In the genomic region with DNA sequence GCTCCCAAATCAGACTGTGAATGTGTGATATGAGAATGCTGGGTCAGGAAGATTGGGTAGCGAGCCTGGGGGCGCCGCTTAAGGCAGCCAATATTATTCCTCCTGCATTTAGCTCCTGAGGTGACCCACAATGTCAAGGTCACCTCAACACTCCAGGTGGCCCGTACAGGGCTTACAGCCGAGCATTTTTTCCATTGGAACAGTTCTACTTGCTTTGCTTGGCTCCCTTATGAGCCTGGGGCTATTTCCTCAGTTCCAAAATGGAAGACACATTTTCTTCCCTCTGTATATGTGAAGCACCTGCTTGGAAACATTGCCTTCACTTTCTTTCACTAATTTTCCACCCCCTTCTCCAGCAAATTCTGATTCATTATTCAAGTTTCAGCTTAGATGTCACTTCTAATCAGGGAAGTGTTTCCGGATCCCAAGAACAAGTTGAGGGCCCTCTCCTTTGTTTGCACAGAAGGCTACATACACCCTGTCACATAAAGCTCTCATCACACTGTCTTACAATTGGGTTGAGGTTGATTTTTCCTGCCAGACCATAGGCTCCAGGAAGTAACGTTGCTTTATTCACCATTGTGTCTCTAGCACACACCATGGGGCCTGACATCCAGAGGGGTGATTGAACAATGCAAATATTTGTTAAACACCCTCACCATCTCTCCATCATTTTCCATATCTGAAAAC, we compare ENCODE assay signal across 14 cellular contexts.
DNase-seq lines count a peak whose midpoint lies in the region; ATAC-seq, FAIRE-seq and TF ChIP-seq lines count a peak whose summit lies in the region.
"Had no signal": no experiment of that assay in that cellular context is flagged by ENCODE, and none has a peak within 500 bp of the region (broad histone marks: within the 10 kb centered on the region; RNA-seq: fewer than 3 reads in every experiment).

No MANE protein-coding gene starts in this region.

- H4K20me1 ChIP-seq in keratinocyte (ENCODE audit: control insufficient read depth, extremely low read depth, insufficient read depth, low read length) = no peaks in the 10 kb centered on the region

- H3K27ac ChIP-seq in keratinocyte (ENCODE audit: control insufficient read depth, insufficient read depth, low read length) (no peak overlapping the region), uterus (peak overlapping the region; percentile 80 to 85)
- H3K27ac ChIP-seq: Peyer's patch had no signal

- no peak for ATAC-seq in activated CD4-positive, alpha-beta T cell treated with anti-CD3 and anti-CD28 coated beads for 36 hours
- ATAC-seq: GM23338 had no signal

- no peaks in the 10 kb centered on the region for H3K36me3 Mint-ChIP-seq in activated CD4-positive, alpha-beta T cell treated with anti-CD3 and anti-CD28 coated beads for 36 hours (ENCODE audit: low read depth)
- H3K36me3 Mint-ChIP-seq: CD4-positive, CD25-positive, alpha-beta regulatory T cell had no signal

- peak; percentile 46 for FAIRE-seq in keratinocyte (lab: Jason Lieb, UNC)
- FAIRE-seq: D721Med had no signal

- H3K27me3 ChIP-seq in keratinocyte (ENCODE audit: control insufficient read depth, extremely low read depth, insufficient read depth, low read length) = no peaks in the 10 kb centered on the region
- H3K27me3 ChIP-seq in uterus = no peaks in the 10 kb centered on the region
- H3K27me3 ChIP-seq: MG63, Peyer's patch had no signal

- H3K9ac ChIP-seq in keratinocyte (ENCODE audit: control insufficient read depth, extremely low read depth, insufficient read depth, low read length) = no peak overlapping the region

- H3K36me3 ChIP-seq in keratinocyte (ENCODE audit: control insufficient read depth in 2 of 2, extremely low read depth in 1 of 2, insufficient read depth in 2 of 2, low read length in 2 of 2) (no peaks in the 10 kb centered on the region), uterus (no peaks in the 10 kb centered on the region)
- H3K36me3 ChIP-seq: MG63, Peyer's patch had no signal

- no peak overlapping the region for H3K4me3 Mint-ChIP-seq in activated CD4-positive, alpha-beta T cell treated with anti-CD3 and anti-CD28 coated beads for 36 hours
- H3K4me3 Mint-ChIP-seq: CD4-positive, CD25-positive, alpha-beta regulatory T cell; GM23338 had no signal

- peak; percentile 36 for DNase-seq in NCI-H748 (lab: John Stamatoyannopoulos, UW; ENCODE audit: unreplicated experiment)
- DNase-seq in NCI-H748 treated with DMSO at 0.1 percent for 48 hours (lab: John Stamatoyannopoulos, UW) = no peak
- DNase-seq in NCI-H510A (lab: John Stamatoyannopoulos, UW) = peak; percentile 19
- DNase-seq in keratinocyte (ENCODE audit: low read depth, low spot score) = no peak
- no peak for DNase-seq in uterus
- DNase-seq in activated gamma-delta T cell (lab: John Stamatoyannopoulos, UW) = no peak
- DNase-seq in activated CD4-positive, alpha-beta T cell treated with anti-CD3 and anti-CD28 coated beads for 36 hours = no peak
- DNase-seq in epidermal melanocyte (ENCODE audit: insufficient read length, low spot score) = no peak
- DNase-seq: CD4-positive, CD25-positive, alpha-beta regulatory T cell; NCI-H1092 treated with DMSO at 0.1 percent for 48 hours; Peyer's patch had no signal

- peaks cover 8% of the 10 kb centered on the region for H3K27me3 Mint-ChIP-seq in activated CD4-positive, alpha-beta T cell treated with anti-CD3 and anti-CD28 coated beads for 36 hours

- H3K4me1 ChIP-seq in keratinocyte (ENCODE audit: control insufficient read depth, extremely low read depth, insufficient read depth, low read length) (peaks cover 30% of the 10 kb centered on the region), uterus (no peaks in the 10 kb centered on the region)
- H3K4me1 ChIP-seq: Peyer's patch had no signal

- H3K9me3 ChIP-seq in keratinocyte (ENCODE audit: control insufficient read depth, low read depth, low read length) = no peaks in the 10 kb centered on the region
- H3K9me3 ChIP-seq in uterus = no peaks in the 10 kb centered on the region
- H3K9me3 ChIP-seq: MG63, Peyer's patch had no signal

- no peak overlapping the region for H2AFZ ChIP-seq in keratinocyte (ENCODE audit: control insufficient read depth, low read length)
- H2AFZ ChIP-seq: GM23338 had no signal

- H3K9me3 Mint-ChIP-seq in activated CD4-positive, alpha-beta T cell treated with anti-CD3 and anti-CD28 coated beads for 36 hours (ENCODE audit: low read depth) = no peaks in the 10 kb centered on the region
- H3K9me3 Mint-ChIP-seq: CD4-positive, CD25-positive, alpha-beta regulatory T cell; GM23338 had no signal

- intact Hi-C loops in uterus (cut with DNase I; ENCODE audit: low total_unique reads) = no loop called here
- intact Hi-C loops in activated CD4-positive, alpha-beta T cell treated with anti-CD3 and anti-CD28 coated beads for 36 hours (cut with DNase I, micrococcal nuclease) = no loop called here

- TF ChIP-seq CTCF in keratinocyte (optimal IDR thresholded peaks at IDR 0.05 in 1 of 3, IDR thresholded peaks at IDR 0.05 in 1 of 3, conservative IDR thresholded peaks at IDR 0.05 in 1 of 3; ENCODE audit: extremely low read depth in 1 of 3, insufficient read depth in 2 of 3, low read length in 3 of 3) (no peak), uterus (IDR thresholded peaks at IDR 0.05) (no peak)

- H3K79me2 ChIP-seq in keratinocyte (ENCODE audit: control insufficient read depth, insufficient read depth, low read length) = no peaks in the 10 kb centered on the region

- H3K9me1 ChIP-seq in keratinocyte (ENCODE audit: control insufficient read depth, extremely low read depth, insufficient read depth, low read length) = no peaks in the 10 kb centered on the region

- TF ChIP-seq POLR2A in uterus (IDR thresholded peaks at IDR 0.05) = no peak

- peaks cover 5% of the 10 kb centered on the region for H3K4me1 Mint-ChIP-seq in activated CD4-positive, alpha-beta T cell treated with anti-CD3 and anti-CD28 coated beads for 36 hours
- H3K4me1 Mint-ChIP-seq: CD4-positive, CD25-positive, alpha-beta regulatory T cell had no signal

- dilution Hi-C loops in keratinocyte (cut with MboI; ENCODE audit: extremely low pct_ligation_motif_present, low sequenced_read_pairs) = no loop called here

- H3K4me2 ChIP-seq in keratinocyte (ENCODE audit: control insufficient read depth, extremely low read depth, insufficient read depth, low read depth, low read length) = no peak overlapping the region
- H3K4me2 ChIP-seq: GM23338 had no signal

- no peak overlapping the region for H3K27ac Mint-ChIP-seq in activated CD4-positive, alpha-beta T cell treated with anti-CD3 and anti-CD28 coated beads for 36 hours
- H3K27ac Mint-ChIP-seq: CD4-positive, CD25-positive, alpha-beta regulatory T cell; GM23338 had no signal

- H3K4me3 ChIP-seq in keratinocyte (ENCODE audit: control insufficient read depth in 2 of 3, extremely low read depth in 1 of 3, insufficient read depth in 2 of 3, low read depth in 1 of 3, low read length in 3 of 3) = no peak overlapping the region
- H3K4me3 ChIP-seq in uterus = no peak overlapping the region
- H3K4me3 ChIP-seq: GM23338, MG63, Peyer's patch had no signal

- POLR2A ChIA-PET in activated CD4-positive, alpha-beta T cell treated with anti-CD3 and anti-CD28 coated beads for 36 hours (lab: Charles Lee) = no interaction called here

- CTCF ChIA-PET in activated CD4-positive, alpha-beta T cell treated with anti-CD3 and anti-CD28 coated beads for 36 hours (lab: Charles Lee) = no interaction called here

Comparison
In these comparisons a context has a peak if more than half of its experiments do, and no peak if none do; other contexts are left out.
1. DNase-seq: peak in NCI-H748 (single experiment) and NCI-H510A (single experiment); none in NCI-H748 treated with DMSO at 0.1 percent for 48 hours (single experiment), keratinocyte (single experiment), uterus (0 of 2), activated gamma-delta T cell (single experiment), activated CD4-positive, alpha-beta T cell treated with anti-CD3 and anti-CD28 coated beads for 36 hours (single experiment) and epidermal melanocyte (single experiment).